28 cellular contexts compared by ENCODE assay signal in genomic region chr14:68499451-68499850, GRCh38.
"Had no signal": no experiment of that assay in that cellular context is flagged by ENCODE, and none has a peak within 500 bp of the region (broad histone marks: within the 10 kb centered on the region; RNA-seq: fewer than 3 reads in every experiment).

No MANE protein-coding gene starts in this region.

- H3K4me3 Mint-ChIP-seq: activated naive CD8-positive, alpha-beta T cell treated with anti-CD3 and anti-CD28 coated beads, Interleukin-2, amount 10 ng/mL, durations not matched to agents 7 days and 5 days; brain; immature natural killer cell; natural killer cell; stimulated activated naive CD8-positive, alpha-beta T cell treated with anti-CD3 and anti-CD28 coated beads, Interleukin-15, Interleukin-2, amounts not matched to agents 100 ng/mL and 50 ng/mL, for 24 hours; T-cell; T-helper 2 cell treated with Interferon-gamma antibody and Interleukin-4, amounts not matched to agents 5 μg/mL and 100 μg/mL, for 36 hours had no signal

- H3K27ac Mint-ChIP-seq: activated naive CD8-positive, alpha-beta T cell treated with anti-CD3 and anti-CD28 coated beads, Interleukin-2, amount 10 ng/mL, durations not matched to agents 7 days and 5 days; immature natural killer cell; natural killer cell; stimulated activated naive CD8-positive, alpha-beta T cell treated with anti-CD3 and anti-CD28 coated beads, Interleukin-15, Interleukin-2, amounts not matched to agents 100 ng/mL and 50 ng/mL, for 24 hours; T-cell; T-helper 2 cell treated with Interferon-gamma antibody and Interleukin-4, amounts not matched to agents 5 μg/mL and 100 μg/mL, for 36 hours had no signal

- H3K4me3 ChIP-seq: ascending aorta, cardiac muscle cell, colonic mucosa, dorsolateral prefrontal cortex, right lobe of liver, thoracic aorta had no signal

- ATAC-seq: esophagus mucosa, left colon, natural killer cell, right lobe of liver, T-cell had no signal

- H3K4me1 ChIP-seq: ascending aorta, colonic mucosa, right lobe of liver had no signal

- H3K27ac ChIP-seq: ascending aorta, cardiac muscle cell, colonic mucosa, dorsolateral prefrontal cortex, neutrophil, right lobe of liver, thoracic aorta had no signal

- H3K9me3 ChIP-seq: ascending aorta, colonic mucosa, neutrophil, right lobe of liver, thoracic aorta had no signal

- H3K27me3 ChIP-seq: ascending aorta, cardiac muscle cell, colonic mucosa, dorsolateral prefrontal cortex, neutrophil, right lobe of liver had no signal

- H3K36me3 ChIP-seq: ascending aorta, cardiac muscle cell, colonic mucosa, neutrophil, right lobe of liver, thoracic aorta had no signal

- H3K36me3 Mint-ChIP-seq: brain, natural killer cell had no signal

- H3K27me3 Mint-ChIP-seq: brain; stimulated activated naive CD8-positive, alpha-beta T cell treated with anti-CD3 and anti-CD28 coated beads, Interleukin-15, Interleukin-2, amounts not matched to agents 100 ng/mL and 50 ng/mL, for 24 hours; T-cell had no signal

- DNase-seq: activated CD4-positive, alpha-beta T cell treated with anti-CD3 and anti-CD28 coated beads for 4 hours; activated CD4-positive, alpha-beta T cell treated with anti-CD3 and anti-CD28 coated beads, Interleukin-2, amount 50 U/mL, for 48 hours; activated CD8-positive, alpha-beta memory T cell treated with anti-CD3 and anti-CD28 coated beads for 24 hours; activated effector memory CD4-positive, alpha-beta T cell treated with Interleukin-2 at 50 U/mL for 16 hours; activated naive CD4-positive, alpha-beta T cell treated with Interleukin-2 at 50 U/mL for 16 hours; activated naive CD8-positive, alpha-beta T cell treated with anti-CD3 and anti-CD28 coated beads, Interleukin-2, amount 10 ng/mL, durations not matched to agents 7 days and 5 days; cerebellar nuclear complex; colonic mucosa; dorsolateral prefrontal cortex; effector memory CD4-positive, alpha-beta T cell; foreskin fibroblast; head of caudate nucleus; hypothalamus; immature natural killer cell; kidney; left colon; natural killer cell; right lobe of liver; stimulated activated CD4-positive, alpha-beta T cell treated with anti-CD3 and anti-CD28 coated beads, Interleukin-2, amount 100 ng/mL, for 48 hours; T-cell had no signal

- H3K9me3 Mint-ChIP-seq: activated naive CD8-positive, alpha-beta T cell treated with anti-CD3 and anti-CD28 coated beads, Interleukin-2, amount 10 ng/mL, durations not matched to agents 7 days and 5 days; brain; immature natural killer cell; natural killer cell; stimulated activated naive CD8-positive, alpha-beta T cell treated with anti-CD3 and anti-CD28 coated beads, Interleukin-15, Interleukin-2, amounts not matched to agents 100 ng/mL and 50 ng/mL, for 24 hours; T-cell; T-helper 2 cell treated with Interferon-gamma antibody and Interleukin-4, amounts not matched to agents 5 μg/mL and 100 μg/mL, for 36 hours had no signal

- H3K4me1 Mint-ChIP-seq: immature natural killer cell had no signal
